ENCODE assay signal across 22 cellular contexts in the genomic region with DNA sequence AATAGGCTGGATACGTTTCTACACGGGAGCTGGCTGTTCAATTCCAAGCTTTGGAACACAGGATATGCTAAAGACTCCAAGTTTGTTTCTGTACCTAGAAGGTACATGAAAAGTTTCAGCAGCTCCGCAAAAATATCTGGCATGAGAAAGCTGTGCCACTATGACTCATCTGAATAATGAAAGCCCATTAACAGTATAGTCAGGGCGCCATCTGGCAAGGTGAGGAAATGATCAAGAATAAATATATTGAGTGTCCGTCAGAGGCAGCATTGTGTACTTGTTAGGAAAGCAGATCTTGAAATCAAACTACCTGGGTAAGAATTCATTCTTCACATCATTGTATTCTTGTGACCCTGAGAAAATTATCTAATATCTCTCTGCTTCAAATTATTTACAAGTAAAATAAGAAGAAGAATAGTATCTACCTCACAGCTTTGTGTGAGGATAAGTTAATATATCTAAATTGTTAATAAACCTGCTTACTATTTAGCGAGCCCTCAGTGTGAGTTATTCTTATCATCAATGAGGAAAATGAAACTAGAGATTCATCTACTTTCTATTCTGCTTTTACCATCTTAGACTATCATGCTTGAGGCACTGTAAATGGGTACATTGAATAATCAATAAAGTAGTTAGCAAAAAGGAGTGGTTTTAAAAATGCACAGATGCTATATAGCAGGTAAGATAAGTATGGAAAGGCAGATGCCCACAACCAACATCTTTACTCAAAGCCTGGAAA. TPM values are rescaled to one million over a fixed set of nuclear protein-coding genes. Genes with fewer than 3 reads are reported as not detected.
DNase-seq lines count a peak whose midpoint lies in the region; FAIRE-seq and TF ChIP-seq lines count a peak whose summit lies in the region.
"Had no signal": no experiment of that assay in that cellular context is flagged by ENCODE, and none has a peak within 500 bp of the region (broad histone marks: within the 10 kb centered on the region; RNA-seq: fewer than 3 reads in every experiment).

No MANE protein-coding gene starts in this region.

- peak overlapping the region; percentile 18 for H3K4me3 Mint-ChIP-seq in MCF 10A (ENCODE audit: unreplicated experiment)
- H3K4me3 Mint-ChIP-seq: CD8-positive, alpha-beta memory T cell; GM23338 had no signal

- H3K4me1 ChIP-seq in breast epithelium = no peaks in the 10 kb centered on the region
- no peaks in the 10 kb centered on the region for H3K4me1 ChIP-seq in tibial artery
- H3K4me1 ChIP-seq: gastroesophageal sphincter, SJSA1 had no signal

- H3K9me3 Mint-ChIP-seq in MCF 10A (ENCODE audit: unreplicated experiment) = peaks cover 18% of the 10 kb centered on the region

- no peak for TF ChIP-seq POLR2A in breast epithelium (IDR thresholded peaks at IDR 0.05)

- CTCF ChIA-PET in MCF 10A (lab: Yijun Ruan, JAX) = interaction anchor here (0.7 to 1.8 kb wide), 5 partner anchors 8 to 423 kb away, joined by 3 to 7 read pairs (median 3); no protein-coding TSS in a partner anchor

- no peak overlapping the region for H3K27ac ChIP-seq in breast epithelium
- no peak overlapping the region for H3K27ac ChIP-seq in tibial artery
- H3K27ac ChIP-seq: epithelial cell of prostate, gastroesophageal sphincter, SJSA1 had no signal

- H3K36me3 ChIP-seq in breast epithelium (no peaks in the 10 kb centered on the region), tibial artery (no peaks in the 10 kb centered on the region)
- H3K36me3 ChIP-seq: gastroesophageal sphincter, SJSA1 had no signal

- no peak for FAIRE-seq in urothelium cell line (lab: Jason Lieb, UNC)

- H3K4me1 Mint-ChIP-seq in MCF 10A (ENCODE audit: insufficient read depth, unreplicated experiment) = peaks cover 6% of the 10 kb centered on the region
- H3K4me1 Mint-ChIP-seq: CD8-positive, alpha-beta memory T cell; GM23338 had no signal

- peaks cover 6% of the 10 kb centered on the region for H3K36me3 Mint-ChIP-seq in MCF 10A (ENCODE audit: insufficient read depth, unreplicated experiment)
- H3K36me3 Mint-ChIP-seq: CD8-positive, alpha-beta memory T cell had no signal

- H3K4me3 ChIP-seq in breast epithelium (no peak overlapping the region), tibial artery (no peak overlapping the region)
- H3K4me3 ChIP-seq: gastroesophageal sphincter, GM23338, SJSA1 had no signal

- no TSS peak for BruUV-seq in MCF 10A (replicated peaks; lab: Mats Ljungman, UMichigan)

- intact Hi-C loops in MCF 10A (cut with micrococcal nuclease) = loop anchor here (10.0 kb wide), 1 partner anchor 201 kb away; no protein-coding TSS in a partner anchor
- intact Hi-C loops in breast epithelium (cut with DNase I; ENCODE audit: low total_unique reads) = no loop called here
- intact Hi-C loops in tibial artery (cut with DNase I; ENCODE audit: low total_unique reads) = no loop called here

- POLR2A ChIA-PET in MCF 10A (lab: Yijun Ruan, JAX) = interaction anchor here (0.5 kb wide), 1 partner anchor 209 kb away, joined by 3 read pairs; no protein-coding TSS in a partner anchor

- peaks cover 5 to 11% of the 10 kb centered on the region in 2 donors for H3K9me3 ChIP-seq in breast epithelium
- peaks cover 0 to 6% (median 0%) of the 10 kb centered on the region in 3 donors for H3K9me3 ChIP-seq in tibial artery
- H3K9me3 ChIP-seq: SJSA1 had no signal

- peak; percentile 83 for DNase-seq in MCF 10A (ENCODE audit: unreplicated experiment)
- no peak for DNase-seq in breast epithelium (ENCODE audit: low spot score in 2 of 2)
- DNase-seq in NCI-H1694 treated with DMSO at 0.1 percent for 48 hours (lab: John Stamatoyannopoulos, UW) = peak; percentile 57
- DNase-seq in NCI-H82 (lab: John Stamatoyannopoulos, UW) = peak; percentile 71
- peak; percentile 36 for DNase-seq in urothelium cell line (ENCODE audit: low spot score)
- DNase-seq in Kasumi-1 (lab: John Stamatoyannopoulos, UW) = no peak
- no peak for DNase-seq in tibial artery
- no peak for DNase-seq in activated T-cell treated with anti-CD3 and anti-CD28 coated beads, Interleukin-2, amount 50 U/mL, for 1 hour
- DNase-seq: activated CD4-positive, alpha-beta T cell treated with anti-CD3 and anti-CD28 coated beads for 48 hours; activated naive CD4-positive, alpha-beta T cell treated with anti-CD3 and anti-CD28 coated beads, Interleukin-2, amount 50 U/mL, for 16 hours; activated T-cell treated with anti-CD3 and anti-CD28 coated beads for 4 hours; CD8-positive, alpha-beta memory T cell; left ventricle myocardium superior; stimulated activated CD4-positive, alpha-beta T cell treated with anti-CD3 and anti-CD28 coated beads, Interleukin-2, amount 100 ng/mL, for 48 hours; substantia nigra; T-helper 9 cell had no signal

- H3K27me3 Mint-ChIP-seq in MCF 10A (ENCODE audit: insufficient read depth, unreplicated experiment) = no peaks in the 10 kb centered on the region
- H3K27me3 Mint-ChIP-seq: CD8-positive, alpha-beta memory T cell had no signal

- H3K27me3 ChIP-seq in breast epithelium (no peaks in the 10 kb centered on the region), tibial artery (no peaks in the 10 kb centered on the region)
- H3K27me3 ChIP-seq: gastroesophageal sphincter, SJSA1 had no signal

- no peak for TF ChIP-seq CTCF in MCF 10A (IDR thresholded peaks at IDR 0.05; ENCODE audit: unreplicated experiment)
- no peak for TF ChIP-seq CTCF in breast epithelium (IDR thresholded peaks at IDR 0.05)
- no peak for TF ChIP-seq CTCF in tibial artery (IDR thresholded peaks at IDR 0.05)

- no peak overlapping the region for H3K27ac Mint-ChIP-seq in MCF 10A (ENCODE audit: low read depth, unreplicated experiment)
- H3K27ac Mint-ChIP-seq: CD8-positive, alpha-beta memory T cell; GM23338 had no signal

RNA-seq across cellular contexts. Expression of a gene that starts 53.5 kb away (rescaled TPM):
- total RNA-seq in MCF 10A (2022) (not detected in 2 replicates), breast epithelium (1 to 10 TPM in 1 of 3 donors, under 1 TPM in 1, not detected in 1; 0.59 to 1.6 TPM)
- total RNA-seq: CD8-positive, alpha-beta memory T cell; left ventricle myocardium superior; myocyte; osteoblast; SJSA1 had no signal

Comparison
In these comparisons a context has a peak if more than half of its experiments do, and no peak if none do; other contexts are left out.
1. DNase-seq: peak in MCF 10A (single experiment), NCI-H1694 treated with DMSO at 0.1 percent for 48 hours (single experiment), NCI-H82 (single experiment) and urothelium cell line (single experiment); none in breast epithelium (0 of 2), Kasumi-1 (0 of 2), tibial artery (0 of 2) and activated T-cell treated with anti-CD3 and anti-CD28 coated beads, Interleukin-2, amount 50 U/mL, for 1 hour (single experiment).